In the genomic region with DNA sequence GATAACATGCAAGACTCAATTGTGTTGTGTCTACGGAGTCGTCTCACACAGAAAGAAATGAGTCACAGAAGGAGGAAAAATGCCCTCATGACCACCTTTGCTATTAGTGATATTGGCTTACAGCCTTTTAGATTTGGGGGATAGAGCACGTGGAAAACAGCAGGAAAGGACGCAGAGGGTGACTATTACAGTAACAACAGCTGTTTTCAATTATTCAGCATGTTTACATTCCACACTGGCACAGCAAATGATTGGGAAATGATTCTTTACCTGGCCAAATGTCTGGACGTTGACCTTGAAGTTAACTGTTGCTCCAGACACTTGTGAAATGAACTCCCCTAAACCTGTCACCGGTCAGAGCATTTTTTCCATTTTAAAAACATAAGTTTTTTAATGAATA, we compare ENCODE assay signal across 15 cellular contexts. TPM values are rescaled to one million over a fixed set of nuclear protein-coding genes. Genes with fewer than 3 reads are reported as not detected.
DNase-seq lines count a peak whose midpoint lies in the region; ATAC-seq, FAIRE-seq and TF ChIP-seq lines count a peak whose summit lies in the region.
"Had no signal": no experiment of that assay in that cellular context is flagged by ENCODE, and none has a peak within 500 bp of the region (broad histone marks: within the 10 kb centered on the region; RNA-seq: fewer than 3 reads in every experiment).

No MANE protein-coding gene starts in this region.

- H3K27me3 ChIP-seq in left lung (peaks cover 0 to 15% of the 10 kb centered on the region in 2 donors), vagina (no peaks in the 10 kb centered on the region)
- H3K27me3 ChIP-seq: breast epithelium, SJSA1 had no signal

- DNase-seq in A172 (ENCODE audit: low spot score) = peak; percentile 23
- peak; percentile 46 for DNase-seq in H4 (ENCODE audit: low spot score)
- DNase-seq in astrocyte of the spinal cord (ENCODE audit: low read depth, low spot score) = peak; percentile 56
- DNase-seq in NCI-H2171 (lab: John Stamatoyannopoulos, UW) = no peak
- no peak for DNase-seq in left lung
- DNase-seq in vagina (ENCODE audit: extremely low spot score in 2 of 2) = no peak
- DNase-seq: activated CD8-positive, alpha-beta memory T cell treated with anti-CD3 and anti-CD28 coated beads for 24 hours; activated gamma-delta T cell treated with Interleukin-2 at 50 U/mL for 16 hours; Calu3; NCI-H2029 treated with DMSO at 0.1 percent for 48 hours had no signal

- no peak for TF ChIP-seq POLR2A in vagina (IDR thresholded peaks at IDR 0.05)

- in situ Hi-C loops in astrocyte of the spinal cord (cut with HindIII; ENCODE audit: low sequenced_read_pairs) = no loop called here

- no peaks in the 10 kb centered on the region for H3K4me1 ChIP-seq in left lung
- H3K4me1 ChIP-seq in vagina = no peaks in the 10 kb centered on the region
- H3K4me1 ChIP-seq: breast epithelium, SJSA1 had no signal

- H3K36me3 ChIP-seq in left lung (no peaks in the 10 kb centered on the region), vagina (no peaks in the 10 kb centered on the region)
- H3K36me3 ChIP-seq: breast epithelium, SJSA1 had no signal

- peak; percentile 87 for FAIRE-seq in islet of Langerhans (lab: Jason Lieb, UNC)

- no peak overlapping the region for H3K4me3 ChIP-seq in astrocyte of the spinal cord (ENCODE audit: low read depth, low read length)
- H3K4me3 ChIP-seq in left lung = no peak overlapping the region
- H3K4me3 ChIP-seq in vagina = no peak overlapping the region
- H3K4me3 ChIP-seq: breast epithelium, SJSA1 had no signal

- intact Hi-C loops in left lung (cut with DNase I) = no loop called here
- intact Hi-C loops in vagina (cut with DNase I) = no loop called here

- no peaks in the 10 kb centered on the region for H3K9me3 ChIP-seq in left lung
- H3K9me3 ChIP-seq in vagina = no peaks in the 10 kb centered on the region
- H3K9me3 ChIP-seq: SJSA1 had no signal

- ATAC-seq in HG02840 (IDR thresholded peaks at IDR 0.05; ENCODE audit: low FRiP score, unreplicated experiment) = no peak
- no peak for ATAC-seq in left lung
- ATAC-seq: HCT116 had no signal

- TF ChIP-seq CTCF in astrocyte of the spinal cord (IDR thresholded peaks at IDR 0.05; ENCODE audit: low read depth, low read length) (no peak), left lung (IDR thresholded peaks at IDR 0.05) (no peak), vagina (IDR thresholded peaks at IDR 0.05) (no peak)

- H3K27ac ChIP-seq in left lung = no peak overlapping the region
- H3K27ac ChIP-seq in vagina = no peak overlapping the region
- H3K27ac ChIP-seq: breast epithelium, SJSA1 had no signal

RNA-seq across cellular contexts. Expression of a gene that starts 46.8 kb away (rescaled TPM):
- total RNA-seq in A172 (2014; rRNA removed; shearing (Covaris generic)) = 49.9 and 50.0 TPM in 2 replicates
- 28.8 and 44.5 TPM in 2 replicates for total RNA-seq in H4 (2014; rRNA removed; shearing (Covaris generic))
- 10 to 100 TPM; 21.7 to 29.1 TPM for total RNA-seq in left lung
- total RNA-seq in vagina = 28.5 TPM

Comparison
In these comparisons a context has a peak if more than half of its experiments do, and no peak if none do; other contexts are left out.
1. DNase-seq: peak in A172 (single experiment), H4 (single experiment) and astrocyte of the spinal cord (single experiment); none in NCI-H2171 (single experiment), left lung (0 of 2) and vagina (0 of 2).